ENCODE assay signal across 13 cellular contexts in the genomic region with DNA sequence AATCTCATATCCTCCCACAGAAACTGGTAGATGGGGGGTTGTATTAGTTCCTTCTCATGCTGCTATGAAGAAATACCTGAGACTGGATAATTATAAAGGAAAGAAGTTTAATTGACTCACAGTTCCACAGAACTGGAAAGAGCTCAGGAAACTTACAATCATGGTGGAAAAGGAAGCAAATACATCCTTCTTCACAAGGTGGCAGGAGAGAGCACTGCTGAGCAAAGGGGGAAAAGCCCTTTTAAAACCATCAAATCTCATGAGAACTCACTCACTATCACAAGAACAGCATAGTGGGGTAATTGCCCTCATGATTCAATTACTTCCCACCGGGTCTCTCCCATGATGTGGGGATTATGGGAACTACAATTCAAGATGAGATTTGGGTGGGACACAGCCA.
DNase-seq lines count a peak whose midpoint lies in the region; ATAC-seq and TF ChIP-seq lines count a peak whose summit lies in the region.
"Had no signal": no experiment of that assay in that cellular context is flagged by ENCODE, and none has a peak within 500 bp of the region (broad histone marks: within the 10 kb centered on the region; RNA-seq: fewer than 3 reads in every experiment).

No MANE protein-coding gene starts in this region.

- H3K9me2 ChIP-seq in OCI-LY1 (ENCODE audit: low read depth, low read length) = no peaks in the 10 kb centered on the region

- no peak for TF ChIP-seq EP300 in transverse colon (IDR thresholded peaks at IDR 0.05; ENCODE audit: low read depth)

- H3K36me3 ChIP-seq in OCI-LY1 (ENCODE audit: insufficient read depth, low read length) = no peaks in the 10 kb centered on the region
- H3K36me3 ChIP-seq in transverse colon = no peaks in the 10 kb centered on the region

- in situ Hi-C loops in transverse colon (cut with MboI; ENCODE audit: low pct_ligation_motif_present in 1 of 4, low pct_unique_long_range_greater_than_20kb in 1 of 4, low sequenced_read_pairs in 3 of 4) = no loop called here

- no peak overlapping the region for H2AFZ ChIP-seq in OCI-LY1 (ENCODE audit: low read length)

- H3K9ac ChIP-seq in OCI-LY1 (ENCODE audit: low read length) = no peak overlapping the region

- TF ChIP-seq CTCF in 22Rv1 (IDR thresholded peaks at IDR 0.05) (peak; percentile 82), GM12865 (IDR thresholded peaks at IDR 0.05; ENCODE audit: insufficient read depth, low read depth, low read length, missing control alignments) (peak; percentile 30), OCI-LY1 (IDR thresholded peaks at IDR 0.05; ENCODE audit: low read length) (peak; percentile 37; the same call in 1 of the 2 replicates), coronary artery (IDR thresholded peaks at IDR 0.05) (no peak), transverse colon (IDR thresholded peaks at IDR 0.05) (peak in 2 of 5 experiments; percentile 18 to 24)

- TF ChIP-seq POLR2A in erythroblast (IDR thresholded peaks at IDR 0.05; ENCODE audit: low read length) (no peak), transverse colon (IDR thresholded peaks at IDR 0.05) (no peak)

- DNase-seq in GM12865 (ENCODE audit: low read depth) = peak; percentile 18
- peak; percentile 19 to 45 for DNase-seq in erythroblast (lab: John Stamatoyannopoulos, UW)
- no peak for DNase-seq in coronary artery (ENCODE audit: low spot score)
- DNase-seq in dermis blood vessel endothelial cell = no peak
- DNase-seq in transverse colon = no peak
- DNase-seq: activated T-cell treated with anti-CD3 and anti-CD28 coated beads, Interleukin-2, amount 50 U/mL, for 24 hours; effector memory CD8-positive, alpha-beta T cell; left ventricle myocardium superior; stimulated activated naive CD8-positive, alpha-beta T cell treated with anti-CD3 and anti-CD28 coated beads, Interleukin-15, Interleukin-2, amounts not matched to agents 100 U/mL and 50 U/mL, for 24 hours; T-cell had no signal

- no peak overlapping the region for H3K27ac ChIP-seq in 22Rv1
- H3K27ac ChIP-seq in OCI-LY1 (ENCODE audit: low read depth, low read length, poor library complexity, severe bottlenecking) = no peak overlapping the region
- H3K27ac ChIP-seq in coronary artery = no peak overlapping the region
- no peak overlapping the region for H3K27ac ChIP-seq in transverse colon

- intact Hi-C loops in transverse colon (cut with DNase I; ENCODE audit: low total_unique reads) = no loop called here

- H3K4me1 ChIP-seq in OCI-LY1 (ENCODE audit: insufficient read depth, low read length, severe bottlenecking) = no peaks in the 10 kb centered on the region
- H3K4me1 ChIP-seq in transverse colon = no peaks in the 10 kb centered on the region

- H3K79me2 ChIP-seq in OCI-LY1 (ENCODE audit: insufficient read depth, low read length) = no peaks in the 10 kb centered on the region

- H3K4me3 ChIP-seq in GM12865 (ENCODE audit: low read depth, low read length) (no peak overlapping the region), OCI-LY1 (ENCODE audit: low read depth, low read length, poor library complexity, severe bottlenecking) (no peak overlapping the region), coronary artery (no peak overlapping the region), transverse colon (no peak overlapping the region)

- H3K9me3 ChIP-seq in OCI-LY1 (ENCODE audit: low read length) (no peaks in the 10 kb centered on the region), transverse colon (no peaks in the 10 kb centered on the region)

- no peaks in the 10 kb centered on the region for H4K20me1 ChIP-seq in OCI-LY1 (ENCODE audit: insufficient read depth, low read length)

- H3K4me2 ChIP-seq in OCI-LY1 (ENCODE audit: low read length) = no peak overlapping the region

- 59 to 86% methylated on average over 1 of the region's 1 CpG for WGBS in transverse colon (ENCODE audit: low coverage in 1 of 2), 2 donors

- no peak for ATAC-seq in GM18519 (IDR thresholded peaks at IDR 0.05; ENCODE audit: low FRiP score, unreplicated experiment)
- ATAC-seq: effector memory CD8-positive, alpha-beta T cell; left ventricle myocardium superior; stimulated activated naive CD8-positive, alpha-beta T cell treated with anti-CD3 and anti-CD28 coated beads, Interleukin-15, Interleukin-2, amounts not matched to agents 100 U/mL and 50 U/mL, for 24 hours; T-cell had no signal

- H3K27me3 ChIP-seq in OCI-LY1 (ENCODE audit: insufficient read depth, low read length) (no peaks in the 10 kb centered on the region), transverse colon (no peaks in the 10 kb centered on the region)

- no peaks in the 10 kb centered on the region for H3F3A ChIP-seq in OCI-LY1 (ENCODE audit: insufficient read depth, low read length)

Comparison
In these comparisons a context has a peak if more than half of its experiments do, and no peak if none do; other contexts are left out.
1. DNase-seq: peak in GM12865 (single experiment) and erythroblast (2 of 2); none in coronary artery (single experiment), dermis blood vessel endothelial cell (single experiment) and transverse colon (single experiment).